8 cellular contexts compared by ENCODE assay signal in genomic region chr5:159341914-159342313, GRCh38. TPM values are rescaled to one million over a fixed set of nuclear protein-coding genes. Genes with fewer than 3 reads are reported as not detected.
DNase-seq lines count a peak whose midpoint lies in the region; ATAC-seq and TF ChIP-seq lines count a peak whose summit lies in the region.

No MANE protein-coding gene starts in this region.

- H2AFZ ChIP-seq in PC-9 = no peak overlapping the region

- peaks cover 45% of the 10 kb centered on the region for H3K4me1 Mint-ChIP-seq in activated T-cell treated with anti-CD3 and anti-CD28 coated beads, Interleukin-2, amount 50 U/mL, for 72 hours (ENCODE audit: low read depth)

- no peak overlapping the region for H3K4me3 ChIP-seq in HAP-1
- H3K4me3 ChIP-seq in PC-9 = no peak overlapping the region
- H3K4me3 ChIP-seq in left ventricle myocardium inferior = no peak overlapping the region

- intact Hi-C loops in PC-9 (cut with micrococcal nuclease; ENCODE audit: unreplicated experiment) = loop anchor here (5.0 kb wide), 2 partner anchors 55 to 565 kb away; no protein-coding TSS in a partner anchor
- intact Hi-C loops in left ventricle myocardium inferior (cut with micrococcal nuclease) = no loop called here

- H3K27ac ChIP-seq in PC-9 (no peak overlapping the region), left ventricle myocardium inferior (replicated peaks) (peak overlapping the region; percentile 44)

- no peaks in the 10 kb centered on the region for H3K36me3 ChIP-seq in HAP-1 (replicated peaks)
- H3K36me3 ChIP-seq in PC-9 (ENCODE audit: low read depth) = no peaks in the 10 kb centered on the region
- H3K36me3 ChIP-seq in left ventricle myocardium inferior = no peaks in the 10 kb centered on the region

- DNase-seq in HAP-1 (ENCODE audit: low spot score in 2 of 2) = peak; percentile 27 to 51
- peak; percentile 83 to 88 for DNase-seq in PC-9
- peak; percentile 46 to 54 for DNase-seq in activated T-cell treated with anti-CD3 and anti-CD28 coated beads, Interleukin-2, amount 50 U/mL, for 72 hours
- peak; percentile 38 for DNase-seq in left ventricle myocardium inferior
- DNase-seq in stimulated activated CD8-positive, alpha-beta memory T cell treated with anti-CD3 and anti-CD28 coated beads, Interleukin-2, amount 100 ng/mL, for 48 hours (ENCODE audit: low read depth in 2 of 2) = peak; percentile 18 to 34
- no peak for DNase-seq in GM19238 (ENCODE audit: insufficient read length, low spot score)

- H3K4me3 Mint-ChIP-seq in activated T-cell treated with anti-CD3 and anti-CD28 coated beads, Interleukin-2, amount 50 U/mL, for 72 hours = peak overlapping the region in 1 of 2 donors; percentile 0

- peak; percentile 48 to 57 for ATAC-seq in activated T-cell treated with anti-CD3 and anti-CD28 coated beads, Interleukin-2, amount 50 U/mL, for 72 hours (replicated peaks in 1 of 2)
- ATAC-seq in HG03521 (IDR thresholded peaks at IDR 0.05; ENCODE audit: unreplicated experiment) (no peak), GM21447 (IDR thresholded peaks at IDR 0.05; ENCODE audit: unreplicated experiment) (no peak)

- H3K27ac Mint-ChIP-seq in activated T-cell treated with anti-CD3 and anti-CD28 coated beads, Interleukin-2, amount 50 U/mL, for 72 hours = no peak overlapping the region

- CTCF ChIA-PET in PC-9 (lab: Charles Lee) = no interaction called here

- peaks cover 32% of the 10 kb centered on the region for H3F3A ChIP-seq in PC-9 (ENCODE audit: insufficient read depth, low read depth)

- peaks cover 0 to 4% of the 10 kb centered on the region in 2 donors for H3K36me3 Mint-ChIP-seq in activated T-cell treated with anti-CD3 and anti-CD28 coated beads, Interleukin-2, amount 50 U/mL, for 72 hours (ENCODE audit: insufficient read depth in 2 of 2)

- H3K27me3 ChIP-seq in HAP-1 (ENCODE audit: low read depth) (no peaks in the 10 kb centered on the region), PC-9 (ENCODE audit: insufficient read depth, low read depth) (peaks cover 25% of the 10 kb centered on the region), left ventricle myocardium inferior (ENCODE audit: low read depth) (no peaks in the 10 kb centered on the region)

- no peaks in the 10 kb centered on the region for H3K27me3 Mint-ChIP-seq in activated T-cell treated with anti-CD3 and anti-CD28 coated beads, Interleukin-2, amount 50 U/mL, for 72 hours (ENCODE audit: low read depth)

- peak overlapping the region; percentile 33 for H3K4me2 ChIP-seq in PC-9

- POLR2A ChIA-PET in PC-9 (lab: Charles Lee; ENCODE audit: unreplicated experiment) = interaction anchor here (0.5 kb wide), 1 partner anchor 571 kb away, joined by 4 read pairs; no protein-coding TSS in a partner anchor

- BruUV-seq in PC-9 (replicated peaks; lab: Mats Ljungman, UMichigan) = no TSS peak

- H3K4me1 ChIP-seq in HAP-1 (no peaks in the 10 kb centered on the region), PC-9 (replicated peaks; ENCODE audit: insufficient read depth) (peaks cover 37% of the 10 kb centered on the region), left ventricle myocardium inferior (peaks cover 10% of the 10 kb centered on the region)

- TF ChIP-seq CTCF in PC-9 (conservative IDR thresholded peaks at IDR 0.05) = no peak
- no peak for TF ChIP-seq CTCF in left ventricle myocardium inferior (IDR thresholded peaks at IDR 0.05; ENCODE audit: borderline replicate concordance)

- H3K9me3 ChIP-seq in HAP-1 (no peaks in the 10 kb centered on the region; the same call in 1 of the 2 replicates), PC-9 (ENCODE audit: insufficient read depth, low read depth) (peaks cover 10% of the 10 kb centered on the region), left ventricle myocardium inferior (replicated peaks) (peaks cover 16% of the 10 kb centered on the region)

- no peaks in the 10 kb centered on the region for H3K79me2 ChIP-seq in PC-9 (ENCODE audit: low read depth)

- H3K9me2 ChIP-seq in PC-9 (ENCODE audit: insufficient read depth) = no peaks in the 10 kb centered on the region

- no peaks in the 10 kb centered on the region for H4K20me1 ChIP-seq in PC-9 (ENCODE audit: insufficient read depth)

- in situ Hi-C loops in HAP-1 (cut with MboI; ENCODE audit: low sequenced_read_pairs) = no loop called here

- peaks cover 0 to 2% of the 10 kb centered on the region in 2 donors for H3K9me3 Mint-ChIP-seq in activated T-cell treated with anti-CD3 and anti-CD28 coated beads, Interleukin-2, amount 50 U/mL, for 72 hours

RNA-seq across cellular contexts. Expression of gene IL12B, which starts 11.6 kb away (rescaled TPM):
- total RNA-seq in PC-9 (2021) (not detected in 2 replicates), left ventricle myocardium inferior (not detected)
- not detected for total RNA-seq in activated T-cell treated with anti-CD3 and anti-CD28 coated beads, Interleukin-2, amount 50 U/mL, for 72 hours

Comparison
In these comparisons a context has a peak if more than half of its experiments do, and no peak if none do; other contexts are left out.
1. ATAC-seq: peak in activated T-cell treated with anti-CD3 and anti-CD28 coated beads, Interleukin-2, amount 50 U/mL, for 72 hours (2 of 2); none in HG03521 (single experiment) and GM21447 (single experiment).